In genomic region chr20:49987015-49987867, GRCh38 we compare ENCODE assay signal across 13 cellular contexts. TPM values are rescaled to one million over a fixed set of nuclear protein-coding genes. Genes with fewer than 3 reads are reported as not detected.
DNase-seq lines count a peak whose midpoint lies in the region; ATAC-seq, FAIRE-seq and TF ChIP-seq lines count a peak whose summit lies in the region.
"Had no signal": no experiment of that assay in that cellular context is flagged by ENCODE, and none has a peak within 500 bp of the region (broad histone marks: within the 10 kb centered on the region; RNA-seq: fewer than 3 reads in every experiment).

No MANE protein-coding gene starts in this region.

- in situ Hi-C loops in K562 (cut with MboI): no loop called here

- FAIRE-seq in K562 (lab: Jason Lieb, UNC): peak; percentile 6

- H4K20me1 ChIP-seq in K562 (replicated peaks; ENCODE audit: control insufficient read depth, insufficient read depth, low read length): no peaks in the 10 kb centered on the region; the same call in 1 of the 2 replicates

- no peak for TF ChIP-seq EP300 in K562 (IDR thresholded peaks at IDR 0.05; ENCODE audit: low read length)

- intact Hi-C loops in A673 (cut with micrococcal nuclease; ENCODE audit: unreplicated experiment): no loop called here
- intact Hi-C loops in K562 (cut with micrococcal nuclease): loop anchor here (10.0 kb wide), 1 partner anchor 478 kb away; no protein-coding TSS in a partner anchor
- intact Hi-C loops in lower lobe of right lung (cut with DNase I): no loop called here
- intact Hi-C loops in tibial artery (cut with DNase I; ENCODE audit: low total_unique reads): no loop called here

- POLR2A ChIA-PET in A673 (lab: Charles Lee; ENCODE audit: low non-redundant PET): no interaction called here
- POLR2A ChIA-PET in K562 (lab: Yijun Ruan, JAX): interaction anchor here (0.6 to 6.3 kb wide), 21 partner anchors 7 to 329 kb away, joined by 3 to 78 read pairs (median 4); no protein-coding TSS in a partner anchor

- H3K9me1 ChIP-seq in K562 (ENCODE audit: control insufficient read depth, insufficient read depth, low read length): peaks cover 8% of the 10 kb centered on the region

- peak overlapping the region in 1 of 2 experiments; percentile 65; a peak in 3 of 4 replicates for H3K9ac ChIP-seq in K562 (ENCODE audit: insufficient read depth in 1 of 2, low read depth in 2 of 2, low read length in 2 of 2)

- no peak for DNase-seq in A673 (ENCODE audit: low spot score)
- DNase-seq in HT1080 (ENCODE audit: low read depth): peak; percentile 32
- peak in 3 of 4 experiments; percentile 40 to 66 (median 63) for DNase-seq in K562 (ENCODE audit: extremely low read depth in 1 of 4, low spot score in 3 of 4)
- no peak for DNase-seq in lower lobe of right lung
- no peak for DNase-seq in tibial artery
- DNase-seq in RPMI8226: no peak
- no peak for DNase-seq in amniotic stem cell (lab: John Stamatoyannopoulos, UW)
- DNase-seq: activated CD4-positive, alpha-beta T cell treated with anti-CD3 and anti-CD28 coated beads, Interleukin-2, amount 50 U/mL, for 48 hours; activated naive CD4-positive, alpha-beta T cell treated with anti-CD3 and anti-CD28 coated beads, Interleukin-2, amount 10 ng/mL, durations not matched to agents 7 days and 5 days; mucosa of descending colon; NCI-H146 had no signal

- peaks cover 50% of the 10 kb centered on the region for H3K79me2 ChIP-seq in K562 (ENCODE audit: control insufficient read depth, insufficient read depth, low read length)

- 76% methylated on average over 15 of the region's 15 CpGs for WGBS in K562 (ENCODE audit: insufficient coverage, low coverage, missing lambda C conversion rate)

- peak overlapping the region; percentile 35; the same call in 1 of the 2 replicates for H3K4me2 ChIP-seq in K562 (ENCODE audit: insufficient read depth, low read length)

- no peak for ATAC-seq in K562
- no peak for ATAC-seq in lower lobe of right lung
- ATAC-seq in GM19395 (IDR thresholded peaks at IDR 0.05; ENCODE audit: unreplicated experiment): no peak
- ATAC-seq: mucosa of descending colon had no signal

- no peak overlapping the region for H3K4me3 ChIP-seq in A673 (ENCODE audit: low read depth, low read length, poor library complexity, severe bottlenecking)
- H3K4me3 ChIP-seq in K562: no peak overlapping the region
- no peak overlapping the region for H3K4me3 ChIP-seq in lower lobe of right lung
- H3K4me3 ChIP-seq in tibial artery: no peak overlapping the region
- H3K4me3 ChIP-seq: mucosa of descending colon, right atrium auricular region had no signal

- CTCF ChIA-PET in A673 (lab: Charles Lee): no interaction called here
- CTCF ChIA-PET in K562 (lab: Yijun Ruan, JAX; ENCODE audit: low intra/inter-chr PET ratio): no interaction called here

- TF ChIP-seq CTCF in A673 (conservative IDR thresholded peaks at IDR 0.05; ENCODE audit: low read depth, low read length) (no peak), K562 (IDR thresholded peaks at IDR 0.05 in 2 of 3, conservative IDR thresholded peaks at IDR 0.05 in 1 of 3; ENCODE audit: insufficient read depth in 2 of 3, low read depth in 1 of 3, low read length in 3 of 3) (no peak), lower lobe of right lung (IDR thresholded peaks at IDR 0.05) (no peak), tibial artery (IDR thresholded peaks at IDR 0.05) (no peak)

- no peaks in the 10 kb centered on the region for H3K27me3 ChIP-seq in A673 (replicated peaks; ENCODE audit: insufficient read depth, low read depth, low read length, poor library complexity)
- H3K27me3 ChIP-seq in K562 (ENCODE audit: control insufficient read depth in 2 of 2, insufficient read depth in 2 of 2, low read length in 2 of 2): no peaks in the 10 kb centered on the region
- no peaks in the 10 kb centered on the region for H3K27me3 ChIP-seq in lower lobe of right lung (ENCODE audit: low read depth)
- H3K27me3 ChIP-seq in tibial artery: no peaks in the 10 kb centered on the region
- H3K27me3 ChIP-seq: right atrium auricular region had no signal

- H3K4me1 ChIP-seq in A673 (ENCODE audit: insufficient read depth, low read length, poor library complexity, severe bottlenecking) (peaks cover 35% of the 10 kb centered on the region), K562 (replicated peaks in 1 of 2; ENCODE audit: control insufficient read depth in 2 of 2, insufficient read depth in 2 of 2, low read length in 2 of 2) (peaks cover 64 to 67% of the 10 kb centered on the region in 2 experiments), lower lobe of right lung (peaks cover 64% of the 10 kb centered on the region), tibial artery (peaks cover 0 to 69% (median 41%) of the 10 kb centered on the region in 4 donors)

- H2AFZ ChIP-seq in K562 (ENCODE audit: low read depth, low read length): no peak overlapping the region

- BruUV-seq in A673 (replicated peaks; lab: Mats Ljungman, UMichigan) (no TSS peak), K562 (replicated peaks; lab: Mats Ljungman, UMichigan) (no TSS peak)

- H3K9me3 ChIP-seq in A673 (ENCODE audit: low read depth, low read length, poor library complexity, severe bottlenecking) (no peaks in the 10 kb centered on the region), K562 (replicated peaks; ENCODE audit: control insufficient read depth, insufficient read depth, low read depth, low read length) (no peaks in the 10 kb centered on the region), lower lobe of right lung (no peaks in the 10 kb centered on the region), tibial artery (no peaks in the 10 kb centered on the region)
- H3K9me3 ChIP-seq: mucosa of descending colon, right atrium auricular region had no signal

- no peaks in the 10 kb centered on the region for H3K36me3 ChIP-seq in A673 (ENCODE audit: insufficient read depth, low read length, poor library complexity, severe bottlenecking)
- peaks cover 55% of the 10 kb centered on the region for H3K36me3 ChIP-seq in K562 (ENCODE audit: control insufficient read depth, insufficient read depth, low read length)
- H3K36me3 ChIP-seq in lower lobe of right lung: peaks cover 11% of the 10 kb centered on the region
- H3K36me3 ChIP-seq in tibial artery: peaks cover 0 to 9% (median 0%) of the 10 kb centered on the region in 3 donors
- H3K36me3 ChIP-seq: right atrium auricular region had no signal

- TF ChIP-seq RAD21 in K562 (CRISPR knock-in tag; conservative IDR thresholded peaks at IDR 0.05 in 1 of 2, IDR thresholded peaks at IDR 0.05 in 1 of 2): no peak

- no peak for TF ChIP-seq POLR2A in K562 (conservative IDR thresholded peaks at IDR 0.05)

- H3K27ac ChIP-seq in A673 (ENCODE audit: low read depth, low read length, poor library complexity, severe bottlenecking): peak overlapping the region; percentile 35
- H3K27ac ChIP-seq in K562 (ENCODE audit: extremely low read depth, low read depth, low read length): peak overlapping the region; percentile 46; the same call in 2 of the 3 replicates
- peak overlapping the region; percentile 6 for H3K27ac ChIP-seq in lower lobe of right lung
- peak overlapping the region in 1 of 2 donors; percentile 15 for H3K27ac ChIP-seq in tibial artery

TF ChIP-seq in K562, 482 proteins besides CTCF, POLR2A, EP300 and RAD21 (continues in another document):
- peak; percentile 83 for TF ChIP-seq PTBP1 (IDR thresholded peaks at IDR 0.05; ENCODE audit: low read depth, low read length)

RNA-seq across cellular contexts. Expression of gene SNAI1, which starts 4.5 kb away (rescaled TPM):
- total RNA-seq in A673 (2021): 4.1 and 4.4 TPM in 2 replicates
- total RNA-seq in HT1080 (2014; rRNA removed; shearing (Covaris generic)): 2.1 and 3.2 TPM in 2 replicates
- polyA plus RNA-seq in HT1080 (2015; cell fraction: cytosol; rRNA removed): 7.0 and 8.3 TPM in 2 replicates
- 5.7 and 7.6 TPM in 2 replicates for polyA plus RNA-seq in HT1080 (2015; cell fraction: nucleus; rRNA removed)
- total RNA-seq in K562 (2011; cell fraction: chromatin; rRNA removed; ENCODE audit: low replicate concordance): 4.4 and 12.8 TPM in 2 replicates
- 12.4 and 15.3 TPM in 2 replicates for total RNA-seq in K562 (2011; cell fraction: nucleolus; rRNA removed)
- total RNA-seq in K562 (2011; cell fraction: nucleoplasm; rRNA removed): 9.8 and 10.2 TPM in 2 replicates
- 1.7 and 7.3 TPM in 2 replicates for total RNA-seq in K562 (2014; rRNA removed)
- total RNA-seq in K562 (2014; rRNA removed; fragmentation: Illumina TruSeq; extraction: Trizol): 1.1 and 2.0 TPM in 2 replicates
- total RNA-seq in K562 (2015; rRNA removed; fragmentation: Illumina TruSeq; extraction: Trizol): 2.4 TPM in 2 replicates
- 10.7 and 13.4 TPM in 2 replicates for total RNA-seq in K562 (2021)
- polyA plus RNA-seq in K562 (2011; rRNA removed): 1.6 and 7.1 TPM in 2 replicates
- polyA plus RNA-seq in K562 (2011; cell fraction: cytosol; rRNA removed): 2.3 and 3.2 TPM in 2 replicates
- polyA plus RNA-seq in K562 (2011; cell fraction: nucleus; rRNA removed): 10.9 and 15.0 TPM in 2 replicates
- polyA plus RNA-seq in K562 (2012): 9.7 and 21.7 TPM in 2 replicates
- 11.6 and 12.3 TPM in 2 replicates for polyA plus RNA-seq in K562 (2014; fragmentation: Illumina TruSeq; extraction: Trizol)
- polyA plus RNA-seq in K562 (2014; fragmentation: Nextera tagmentation; extraction: Ambion mirVana): under 1 TPM; 0.32 to 0.80 TPM
- 3.1 and 6.4 TPM in 2 replicates for polyA plus RNA-seq in K562 (2014; rRNA removed)
- polyA minus RNA-seq in K562 (2011; rRNA and poly(A)+ RNA removed): 1.2 and 1.4 TPM in 2 replicates
- polyA minus RNA-seq in K562 (2011; cell fraction: cytosol; rRNA and poly(A)+ RNA removed): 3.7 and 4.9 TPM in 2 replicates
- polyA minus RNA-seq in K562 (2011; cell fraction: nucleus; rRNA and poly(A)+ RNA removed): 6.7 and 14.1 TPM in 2 replicates
- total RNA-seq in lower lobe of right lung: 1.9 TPM

RNA-seq across cellular contexts. Expression of gene RNF114, which starts 51.0 kb away (rescaled TPM):
- total RNA-seq in A673 (2021) (83.6 and 90.0 TPM in 2 replicates), K562 (2014; rRNA removed) (53.5 and 82.2 TPM in 2 replicates), K562 (2014; rRNA removed; fragmentation: Illumina TruSeq; extraction: Trizol) (62.6 and 66.5 TPM in 2 replicates), K562 (2015; rRNA removed; fragmentation: Illumina TruSeq; extraction: Trizol) (54.5 and 57.2 TPM in 2 replicates), K562 (2021) (89.1 and 90.3 TPM in 2 replicates), lower lobe of right lung (63.0 TPM)
- total RNA-seq in HT1080 (2014; rRNA removed; shearing (Covaris generic)): 78.7 and 84.9 TPM in 2 replicates
- 68.1 and 98.3 TPM in 2 replicates for polyA plus RNA-seq in HT1080 (2015; cell fraction: cytosol; rRNA removed)
- 68.1 and 95.7 TPM in 2 replicates for polyA plus RNA-seq in HT1080 (2015; cell fraction: nucleus; rRNA removed)
- 128 TPM in 2 replicates for total RNA-seq in K562 (2011; cell fraction: chromatin; rRNA removed; ENCODE audit: low replicate concordance)
- 83.2 and 92.9 TPM in 2 replicates for total RNA-seq in K562 (2011; cell fraction: nucleolus; rRNA removed)
- 138 and 187 TPM in 2 replicates for total RNA-seq in K562 (2011; cell fraction: nucleoplasm; rRNA removed)
- polyA plus RNA-seq in K562 (2011; rRNA removed) (102 and 111 TPM in 2 replicates), K562 (2014; fragmentation: Illumina TruSeq; extraction: Trizol) (75.8 and 81.2 TPM in 2 replicates), K562 (2014; fragmentation: Nextera tagmentation; extraction: Ambion mirVana) (10 to 100 TPM; 38.6 to 64.5 TPM), K562 (2014; rRNA removed) (55.9 and 76.9 TPM in 2 replicates)
- 130 and 133 TPM in 2 replicates for polyA plus RNA-seq in K562 (2011; cell fraction: cytosol; rRNA removed)
- 116 and 131 TPM in 2 replicates for polyA plus RNA-seq in K562 (2011; cell fraction: nucleus; rRNA removed)
- 78.1 and 81.2 TPM in 2 replicates for polyA plus RNA-seq in K562 (2012)
- polyA minus RNA-seq in K562 (2011; rRNA and poly(A)+ RNA removed): 63.1 and 64.7 TPM in 2 replicates
- polyA minus RNA-seq in K562 (2011; cell fraction: cytosol; rRNA and poly(A)+ RNA removed): 44.9 and 69.4 TPM in 2 replicates
- 42.4 and 53.6 TPM in 2 replicates for polyA minus RNA-seq in K562 (2011; cell fraction: nucleus; rRNA and poly(A)+ RNA removed)

Comparison
In these comparisons a context has a peak if more than half of its experiments do, and no peak if none do; other contexts are left out.
1. DNase-seq: peak in HT1080 (single experiment) and K562 (3 of 4); none in A673 (single experiment), lower lobe of right lung (single experiment), tibial artery (0 of 2), RPMI8226 (single experiment) and amniotic stem cell (single experiment).